Comparison of ENCODE assay signal across 1 cellular context in the genomic region with DNA sequence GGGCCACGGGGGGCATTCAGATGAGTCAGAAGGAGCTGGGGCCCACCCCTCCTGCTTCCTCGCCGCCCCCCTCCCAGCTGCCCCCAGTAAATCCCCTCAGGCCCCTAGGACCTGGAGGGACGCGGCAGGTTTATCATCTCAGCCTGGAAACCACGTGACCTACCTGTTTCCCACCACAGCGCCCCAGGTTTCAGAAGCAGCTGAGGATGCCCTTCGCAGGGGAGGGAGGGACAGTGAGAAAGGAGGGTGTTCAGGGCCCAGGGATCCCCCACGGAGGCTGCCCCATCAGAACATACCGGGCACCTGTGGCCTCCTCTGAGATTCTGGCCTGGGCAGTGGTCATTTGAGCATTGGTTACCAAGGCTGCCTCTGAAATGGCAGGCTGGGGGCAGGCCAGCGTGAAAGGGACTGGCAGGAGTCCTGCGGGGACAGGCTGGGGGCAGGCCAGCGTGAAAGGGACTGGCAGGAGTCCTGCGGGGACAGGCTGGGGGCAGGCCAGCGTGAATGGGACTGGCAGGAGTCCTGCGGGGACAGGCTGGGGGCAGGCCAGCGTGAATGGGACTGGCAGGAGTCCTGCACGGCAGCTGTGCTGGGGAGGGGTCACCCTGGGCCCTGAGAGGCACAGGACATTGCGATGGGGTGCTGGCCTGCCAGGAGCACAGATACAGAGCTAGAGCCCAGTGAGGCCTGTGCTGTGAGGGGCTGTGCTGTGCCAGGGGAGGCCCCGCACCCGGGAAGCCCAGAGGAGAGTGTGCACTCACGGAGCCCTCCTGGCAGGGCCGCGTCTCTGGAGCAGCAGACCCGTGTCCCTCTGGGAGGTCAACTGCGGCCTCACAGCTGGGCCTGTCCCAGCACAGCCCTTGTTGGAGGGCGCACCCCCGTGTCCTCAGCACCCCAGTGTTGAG.
TF ChIP-seq lines count a peak whose summit lies in the region.

No MANE protein-coding gene starts in this region.

TF ChIP-seq in HepG2, 621 proteins besides CTCF, POLR2A, EP300 and RAD21 (continued from another document and continues in another):
- TF ChIP-seq, protein P1, sequence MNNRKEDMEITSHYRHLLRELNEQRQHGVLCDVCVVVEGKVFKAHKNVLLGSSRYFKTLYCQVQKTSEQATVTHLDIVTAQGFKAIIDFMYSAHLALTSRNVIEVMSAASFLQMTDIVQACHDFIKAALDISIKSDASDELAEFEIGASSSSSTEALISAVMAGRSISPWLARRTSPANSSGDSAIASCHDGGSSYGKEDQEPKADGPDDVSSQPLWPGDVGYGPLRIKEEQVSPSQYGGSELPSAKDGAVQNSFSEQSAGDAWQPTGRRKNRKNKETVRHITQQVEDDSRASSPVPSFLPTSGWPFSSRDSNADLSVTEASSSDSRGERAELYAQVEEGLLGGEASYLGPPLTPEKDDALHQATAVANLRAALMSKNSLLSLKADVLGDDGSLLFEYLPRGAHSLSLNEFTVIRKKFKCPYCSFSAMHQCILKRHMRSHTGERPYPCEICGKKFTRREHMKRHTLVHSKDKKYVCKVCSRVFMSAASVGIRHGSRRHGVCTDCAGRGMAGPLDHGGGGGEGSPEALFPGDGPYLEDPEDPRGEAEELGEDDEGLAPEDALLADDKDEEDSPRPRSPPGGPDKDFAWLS (CRISPR knock-in tag; IDR thresholded peaks at IDR 0.05; ENCODE audit: borderline replicate concordance): no peak
- TF ChIP-seq, protein P2, sequence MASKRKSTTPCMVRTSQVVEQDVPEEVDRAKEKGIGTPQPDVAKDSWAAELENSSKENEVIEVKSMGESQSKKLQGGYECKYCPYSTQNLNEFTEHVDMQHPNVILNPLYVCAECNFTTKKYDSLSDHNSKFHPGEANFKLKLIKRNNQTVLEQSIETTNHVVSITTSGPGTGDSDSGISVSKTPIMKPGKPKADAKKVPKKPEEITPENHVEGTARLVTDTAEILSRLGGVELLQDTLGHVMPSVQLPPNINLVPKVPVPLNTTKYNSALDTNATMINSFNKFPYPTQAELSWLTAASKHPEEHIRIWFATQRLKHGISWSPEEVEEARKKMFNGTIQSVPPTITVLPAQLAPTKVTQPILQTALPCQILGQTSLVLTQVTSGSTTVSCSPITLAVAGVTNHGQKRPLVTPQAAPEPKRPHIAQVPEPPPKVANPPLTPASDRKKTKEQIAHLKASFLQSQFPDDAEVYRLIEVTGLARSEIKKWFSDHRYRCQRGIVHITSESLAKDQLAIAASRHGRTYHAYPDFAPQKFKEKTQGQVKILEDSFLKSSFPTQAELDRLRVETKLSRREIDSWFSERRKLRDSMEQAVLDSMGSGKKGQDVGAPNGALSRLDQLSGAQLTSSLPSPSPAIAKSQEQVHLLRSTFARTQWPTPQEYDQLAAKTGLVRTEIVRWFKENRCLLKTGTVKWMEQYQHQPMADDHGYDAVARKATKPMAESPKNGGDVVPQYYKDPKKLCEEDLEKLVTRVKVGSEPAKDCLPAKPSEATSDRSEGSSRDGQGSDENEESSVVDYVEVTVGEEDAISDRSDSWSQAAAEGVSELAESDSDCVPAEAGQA (IDR thresholded peaks at IDR 0.05; ENCODE audit: low read depth): no peak
- TF ChIP-seq, protein P2 (CRISPR knock-in tag; IDR thresholded peaks at IDR 0.05; ENCODE audit: borderline replicate concordance): no peak
- TF ChIP-seq, protein P3, sequence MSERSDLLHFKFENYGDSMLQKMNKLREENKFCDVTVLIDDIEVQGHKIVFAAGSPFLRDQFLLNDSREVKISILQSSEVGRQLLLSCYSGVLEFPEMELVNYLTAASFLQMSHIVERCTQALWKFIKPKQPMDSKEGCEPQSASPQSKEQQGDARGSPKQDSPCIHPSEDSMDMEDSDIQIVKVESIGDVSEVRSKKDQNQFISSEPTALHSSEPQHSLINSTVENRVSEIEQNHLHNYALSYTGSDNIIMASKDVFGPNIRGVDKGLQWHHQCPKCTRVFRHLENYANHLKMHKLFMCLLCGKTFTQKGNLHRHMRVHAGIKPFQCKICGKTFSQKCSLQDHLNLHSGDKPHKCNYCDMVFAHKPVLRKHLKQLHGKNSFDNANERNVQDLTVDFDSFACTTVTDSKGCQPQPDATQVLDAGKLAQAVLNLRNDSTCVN (CRISPR knock-in tag; IDR thresholded peaks at IDR 0.05; ENCODE audit: borderline replicate concordance): no peak
- TF ChIP-seq PTBP1 (IDR thresholded peaks at IDR 0.05; ENCODE audit: low read depth, low read length, poor library complexity, severe bottlenecking): no peak
- TF ChIP-seq, protein P4, sequence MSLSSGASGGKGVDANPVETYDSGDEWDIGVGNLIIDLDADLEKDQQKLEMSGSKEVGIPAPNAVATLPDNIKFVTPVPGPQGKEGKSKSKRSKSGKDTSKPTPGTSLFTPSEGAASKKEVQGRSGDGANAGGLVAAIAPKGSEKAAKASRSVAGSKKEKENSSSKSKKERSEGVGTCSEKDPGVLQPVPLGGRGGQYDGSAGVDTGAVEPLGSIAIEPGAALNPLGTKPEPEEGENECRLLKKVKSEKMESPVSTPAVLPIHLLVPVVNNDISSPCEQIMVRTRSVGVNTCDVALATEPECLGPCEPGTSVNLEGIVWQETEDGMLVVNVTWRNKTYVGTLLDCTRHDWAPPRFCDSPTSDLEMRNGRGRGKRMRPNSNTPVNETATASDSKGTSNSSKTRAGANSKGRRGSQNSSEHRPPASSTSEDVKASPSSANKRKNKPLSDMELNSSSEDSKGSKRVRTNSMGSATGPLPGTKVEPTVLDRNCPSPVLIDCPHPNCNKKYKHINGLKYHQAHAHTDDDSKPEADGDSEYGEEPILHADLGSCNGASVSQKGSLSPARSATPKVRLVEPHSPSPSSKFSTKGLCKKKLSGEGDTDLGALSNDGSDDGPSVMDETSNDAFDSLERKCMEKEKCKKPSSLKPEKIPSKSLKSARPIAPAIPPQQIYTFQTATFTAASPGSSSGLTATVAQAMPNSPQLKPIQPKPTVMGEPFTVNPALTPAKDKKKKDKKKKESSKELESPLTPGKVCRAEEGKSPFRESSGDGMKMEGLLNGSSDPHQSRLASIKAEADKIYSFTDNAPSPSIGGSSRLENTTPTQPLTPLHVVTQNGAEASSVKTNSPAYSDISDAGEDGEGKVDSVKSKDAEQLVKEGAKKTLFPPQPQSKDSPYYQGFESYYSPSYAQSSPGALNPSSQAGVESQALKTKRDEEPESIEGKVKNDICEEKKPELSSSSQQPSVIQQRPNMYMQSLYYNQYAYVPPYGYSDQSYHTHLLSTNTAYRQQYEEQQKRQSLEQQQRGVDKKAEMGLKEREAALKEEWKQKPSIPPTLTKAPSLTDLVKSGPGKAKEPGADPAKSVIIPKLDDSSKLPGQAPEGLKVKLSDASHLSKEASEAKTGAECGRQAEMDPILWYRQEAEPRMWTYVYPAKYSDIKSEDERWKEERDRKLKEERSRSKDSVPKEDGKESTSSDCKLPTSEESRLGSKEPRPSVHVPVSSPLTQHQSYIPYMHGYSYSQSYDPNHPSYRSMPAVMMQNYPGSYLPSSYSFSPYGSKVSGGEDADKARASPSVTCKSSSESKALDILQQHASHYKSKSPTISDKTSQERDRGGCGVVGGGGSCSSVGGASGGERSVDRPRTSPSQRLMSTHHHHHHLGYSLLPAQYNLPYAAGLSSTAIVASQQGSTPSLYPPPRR (CRISPR knock-in tag; IDR thresholded peaks at IDR 0.05; ENCODE audit: borderline replicate concordance): no peak
- TF ChIP-seq ZNF263 (CRISPR knock-in tag; IDR thresholded peaks at IDR 0.05): no peak
- no peak for TF ChIP-seq KMT2B (CRISPR knock-in tag; IDR thresholded peaks at IDR 0.05)
- no peak for TF ChIP-seq ZNF616 (CRISPR knock-in tag; IDR thresholded peaks at IDR 0.05; ENCODE audit: low read depth)
- no peak for TF ChIP-seq ASH2L (IDR thresholded peaks at IDR 0.05; ENCODE audit: insufficient read length, low read depth, low read length)
- TF ChIP-seq ZFX (CRISPR knock-in tag; IDR thresholded peaks at IDR 0.05; ENCODE audit: low read depth): 0 out of 2 replicates have a peak, but pooled peaks have one; percentile 18
- TF ChIP-seq HNRNPUL1 (IDR thresholded peaks at IDR 0.05; ENCODE audit: low read depth, low read length): no peak
- TF ChIP-seq, protein P5, sequence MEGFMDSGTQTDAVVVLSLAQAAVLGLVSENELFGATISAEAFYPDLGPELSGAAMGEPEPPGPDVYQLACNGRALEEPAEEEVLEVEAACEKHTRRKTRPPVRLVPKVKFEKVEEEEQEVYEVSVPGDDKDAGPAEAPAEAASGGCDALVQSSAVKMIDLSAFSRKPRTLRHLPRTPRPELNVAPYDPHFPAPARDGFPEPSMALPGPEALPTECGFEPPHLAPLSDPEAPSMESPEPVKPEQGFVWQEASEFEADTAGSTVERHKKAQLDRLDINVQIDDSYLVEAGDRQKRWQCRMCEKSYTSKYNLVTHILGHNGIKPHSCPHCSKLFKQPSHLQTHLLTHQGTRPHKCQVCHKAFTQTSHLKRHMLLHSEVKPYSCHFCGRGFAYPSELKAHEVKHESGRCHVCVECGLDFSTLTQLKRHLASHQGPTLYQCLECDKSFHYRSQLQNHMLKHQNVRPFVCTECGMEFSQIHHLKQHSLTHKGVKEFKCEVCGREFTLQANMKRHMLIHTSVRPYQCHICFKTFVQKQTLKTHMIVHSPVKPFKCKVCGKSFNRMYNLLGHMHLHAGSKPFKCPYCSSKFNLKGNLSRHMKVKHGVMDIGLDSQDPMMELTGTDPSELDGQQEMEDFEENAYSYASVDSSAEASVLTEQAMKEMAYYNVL (CRISPR knock-in tag; IDR thresholded peaks at IDR 0.05; ENCODE audit: borderline replicate concordance): no peak
- TF ChIP-seq ZNF496 (CRISPR knock-in tag; IDR thresholded peaks at IDR 0.05; ENCODE audit: insufficient replicate concordance): no peak
- TF ChIP-seq, protein P6, sequence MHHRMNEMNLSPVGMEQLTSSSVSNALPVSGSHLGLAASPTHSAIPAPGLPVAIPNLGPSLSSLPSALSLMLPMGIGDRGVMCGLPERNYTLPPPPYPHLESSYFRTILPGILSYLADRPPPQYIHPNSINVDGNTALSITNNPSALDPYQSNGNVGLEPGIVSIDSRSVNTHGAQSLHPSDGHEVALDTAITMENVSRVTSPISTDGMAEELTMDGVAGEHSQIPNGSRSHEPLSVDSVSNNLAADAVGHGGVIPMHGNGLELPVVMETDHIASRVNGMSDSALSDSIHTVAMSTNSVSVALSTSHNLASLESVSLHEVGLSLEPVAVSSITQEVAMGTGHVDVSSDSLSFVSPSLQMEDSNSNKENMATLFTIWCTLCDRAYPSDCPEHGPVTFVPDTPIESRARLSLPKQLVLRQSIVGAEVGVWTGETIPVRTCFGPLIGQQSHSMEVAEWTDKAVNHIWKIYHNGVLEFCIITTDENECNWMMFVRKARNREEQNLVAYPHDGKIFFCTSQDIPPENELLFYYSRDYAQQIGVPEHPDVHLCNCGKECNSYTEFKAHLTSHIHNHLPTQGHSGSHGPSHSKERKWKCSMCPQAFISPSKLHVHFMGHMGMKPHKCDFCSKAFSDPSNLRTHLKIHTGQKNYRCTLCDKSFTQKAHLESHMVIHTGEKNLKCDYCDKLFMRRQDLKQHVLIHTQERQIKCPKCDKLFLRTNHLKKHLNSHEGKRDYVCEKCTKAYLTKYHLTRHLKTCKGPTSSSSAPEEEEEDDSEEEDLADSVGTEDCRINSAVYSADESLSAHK (CRISPR knock-in tag; IDR thresholded peaks at IDR 0.05; ENCODE audit: borderline replicate concordance): no peak
- TF ChIP-seq, protein P7, sequence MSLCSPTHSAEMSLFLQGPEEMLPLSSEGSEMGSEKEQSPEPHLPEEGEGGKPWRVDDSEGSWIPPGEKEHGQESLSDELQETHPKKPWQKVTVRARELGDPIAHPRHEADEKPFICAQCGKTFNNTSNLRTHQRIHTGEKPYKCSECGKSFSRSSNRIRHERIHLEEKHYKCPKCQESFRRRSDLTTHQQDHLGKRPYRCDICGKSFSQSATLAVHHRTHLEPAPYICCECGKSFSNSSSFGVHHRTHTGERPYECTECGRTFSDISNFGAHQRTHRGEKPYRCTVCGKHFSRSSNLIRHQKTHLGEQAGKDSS (CRISPR knock-in tag; IDR thresholded peaks at IDR 0.05; ENCODE audit: borderline replicate concordance, low read depth): 0 out of 2 replicates have a peak, but pooled peaks have one; percentile 49
- TF ChIP-seq ZNF230 (CRISPR knock-in tag; IDR thresholded peaks at IDR 0.05): 0 out of 2 replicates have a peak, but pooled peaks have one; percentile 35
- no peak for TF ChIP-seq ZFP1 (CRISPR knock-in tag; IDR thresholded peaks at IDR 0.05)
- TF ChIP-seq CREM (IDR thresholded peaks at IDR 0.05): no peak
- no peak for TF ChIP-seq CREM (CRISPR knock-in tag; IDR thresholded peaks at IDR 0.05)
- no peak for TF ChIP-seq RELA (CRISPR knock-in tag; IDR thresholded peaks at IDR 0.05)
- TF ChIP-seq ZNF205 (CRISPR knock-in tag; IDR thresholded peaks at IDR 0.05): no peak
- no peak for TF ChIP-seq ZNF235 (CRISPR knock-in tag; IDR thresholded peaks at IDR 0.05; ENCODE audit: borderline replicate concordance)
